In the genomic region with DNA sequence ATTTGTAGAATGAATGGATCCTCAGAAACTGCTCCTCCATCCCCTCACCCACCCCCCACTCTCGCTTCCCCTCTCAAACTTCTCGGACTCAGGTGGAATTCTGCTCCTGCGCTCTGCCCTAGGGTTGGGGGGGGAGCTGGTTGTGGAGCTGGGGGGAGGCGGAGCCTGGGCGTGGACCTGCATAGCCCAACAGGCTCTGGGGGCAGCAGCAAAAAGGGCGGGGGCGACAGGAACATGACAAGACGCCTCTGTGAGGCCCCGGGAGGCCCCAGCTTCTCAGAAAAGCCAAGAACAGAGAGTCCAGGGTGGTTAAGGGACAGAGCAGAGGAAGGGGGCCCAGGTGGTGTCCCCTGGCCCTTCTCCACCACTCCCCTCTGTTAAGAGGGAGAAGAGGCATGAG, we compare ENCODE assay signal across 7 cellular contexts. TPM values are rescaled to one million over a fixed set of nuclear protein-coding genes. Genes with fewer than 3 reads are reported as not detected.
DNase-seq lines count a peak whose midpoint lies in the region; ATAC-seq and TF ChIP-seq lines count a peak whose summit lies in the region.
"Had no signal": no experiment of that assay in that cellular context is flagged by ENCODE, and none has a peak within 500 bp of the region (broad histone marks: within the 10 kb centered on the region; RNA-seq: fewer than 3 reads in every experiment).

No MANE protein-coding gene starts in this region.

- peak overlapping the region; percentile 96 for H3K27ac Mint-ChIP-seq in activated T-cell treated with anti-CD3 and anti-CD28 coated beads, Interleukin-2, amount 50 U/mL, for 24 hours

- no peaks in the 10 kb centered on the region for H3K27me3 Mint-ChIP-seq in activated T-cell treated with anti-CD3 and anti-CD28 coated beads, Interleukin-2, amount 50 U/mL, for 24 hours

- H3K9me3 Mint-ChIP-seq in activated T-cell treated with anti-CD3 and anti-CD28 coated beads, Interleukin-2, amount 50 U/mL, for 24 hours: no peaks in the 10 kb centered on the region

- H3K4me3 ChIP-seq in left ventricle myocardium inferior (peak overlapping the region; percentile 99), transverse colon (peak overlapping the region in 1 of 4 donors; percentile 99)

- H3K36me3 ChIP-seq in left ventricle myocardium inferior (peaks cover 36% of the 10 kb centered on the region), transverse colon (no peaks in the 10 kb centered on the region)

- peak overlapping the region; percentile 93 for H3K4me3 Mint-ChIP-seq in activated T-cell treated with anti-CD3 and anti-CD28 coated beads, Interleukin-2, amount 50 U/mL, for 24 hours

- H3K4me1 ChIP-seq in left ventricle myocardium inferior: peaks cover 91% of the 10 kb centered on the region
- H3K4me1 ChIP-seq in transverse colon: peaks cover 39 to 66% (median 46%) of the 10 kb centered on the region in 4 donors

- no peak for TF ChIP-seq POLR2A in transverse colon (IDR thresholded peaks at IDR 0.05)

- no peak for TF ChIP-seq EP300 in transverse colon (IDR thresholded peaks at IDR 0.05; ENCODE audit: low read depth)

- H3K9me3 ChIP-seq in left ventricle myocardium inferior (replicated peaks): no peaks in the 10 kb centered on the region
- no peaks in the 10 kb centered on the region for H3K9me3 ChIP-seq in transverse colon

- intact Hi-C loops in left ventricle myocardium inferior (cut with micrococcal nuclease) (loop anchor here (10.0 kb wide), 1 partner anchor 69 kb away; no protein-coding TSS in a partner anchor), transverse colon (cut with DNase I; ENCODE audit: low total_unique reads) (loop anchor here (10.0 kb wide), 1 partner anchor 229 kb away; a partner anchor contains a TSS)

- TF ChIP-seq CTCF in left ventricle myocardium inferior (IDR thresholded peaks at IDR 0.05; ENCODE audit: borderline replicate concordance): no peak
- no peak for TF ChIP-seq CTCF in transverse colon (IDR thresholded peaks at IDR 0.05)

- no peak for ATAC-seq in GM21529 (IDR thresholded peaks at IDR 0.05; ENCODE audit: unreplicated experiment)

- H3K27me3 ChIP-seq in left ventricle myocardium inferior (ENCODE audit: low read depth): no peaks in the 10 kb centered on the region
- H3K27me3 ChIP-seq in transverse colon: no peaks in the 10 kb centered on the region

- peaks cover 47% of the 10 kb centered on the region for H3K4me1 Mint-ChIP-seq in activated T-cell treated with anti-CD3 and anti-CD28 coated beads, Interleukin-2, amount 50 U/mL, for 24 hours (ENCODE audit: low read depth)

- WGBS in transverse colon (ENCODE audit: low coverage in 1 of 2), 2 donors: 31% methylated on average over 9 of the region's 9 CpGs; no CpG with 5 or more reads in 1 of the 2 donors

- in situ Hi-C loops in transverse colon (cut with MboI; ENCODE audit: low pct_ligation_motif_present in 1 of 4, low pct_unique_long_range_greater_than_20kb in 1 of 4, low sequenced_read_pairs in 3 of 4): loop anchor here in 1 of 4 donors (5.0 kb wide), 1 partner anchor 82 kb away; no protein-coding TSS in a partner anchor

- H3K36me3 Mint-ChIP-seq in activated T-cell treated with anti-CD3 and anti-CD28 coated beads, Interleukin-2, amount 50 U/mL, for 24 hours (ENCODE audit: low read depth): peaks cover 67% of the 10 kb centered on the region

- H3K27ac ChIP-seq in left ventricle myocardium inferior (replicated peaks) (peak overlapping the region; percentile 97), transverse colon (peak overlapping the region; percentile 97 to 98 (median 98))

- no peak for DNase-seq in activated T-cell treated with anti-CD3 and anti-CD28 coated beads, Interleukin-2, amount 50 U/mL, for 24 hours
- no peak for DNase-seq in activated T-cell treated with anti-CD3 and anti-CD28 coated beads, Interleukin-2, amount 50 U/mL, for 1 hour
- DNase-seq in left ventricle myocardium inferior: peak; percentile 66
- no peak for DNase-seq in transverse colon
- DNase-seq in NCI-H748 (lab: John Stamatoyannopoulos, UW; ENCODE audit: unreplicated experiment): no peak

RNA-seq across cellular contexts. Expression of a gene that starts 3.5 kb away (rescaled TPM):
- total RNA-seq in left ventricle myocardium inferior: 47.5 TPM
- total RNA-seq in transverse colon: 100 to 1,000 TPM in 1 of 4 donors, 10 to 100 TPM in 3; 41.6 to 101 (median 67.6) TPM

RNA-seq across cellular contexts. Expression of a gene that starts 8.2 kb away (rescaled TPM):
- 0.38 TPM for total RNA-seq in left ventricle myocardium inferior
- total RNA-seq in transverse colon: 1 to 10 TPM in 1 of 4 donors, under 1 TPM in 1, not detected in 2; 0.41 to 1.4 TPM

RNA-seq across cellular contexts. Expression of a gene that starts 11.5 kb away (rescaled TPM):
- total RNA-seq in left ventricle myocardium inferior (0.88 TPM), transverse colon (not detected)
- total RNA-seq: kidney epithelial cell had no signal

RNA-seq across cellular contexts. Expression of a gene that starts 39.3 kb away (rescaled TPM):
- 10.8 TPM for total RNA-seq in left ventricle myocardium inferior
- total RNA-seq in transverse colon: 10 to 100 TPM; 17.1 to 98.4 (median 37.2) TPM

RNA-seq across cellular contexts. Expression of a gene that starts 45.9 kb away (rescaled TPM):
- 23.6 TPM for total RNA-seq in left ventricle myocardium inferior
- 10 to 100 TPM; 25.9 to 41.9 (median 30.5) TPM for total RNA-seq in transverse colon
